In genomic region chr6:35719407-35719829, GRCh38 we compare ENCODE assay signal across 8 cellular contexts. TPM values are rescaled to one million over a fixed set of nuclear protein-coding genes. Genes with fewer than 3 reads are reported as not detected.
DNase-seq lines count a peak whose midpoint lies in the region; ATAC-seq and TF ChIP-seq lines count a peak whose summit lies in the region.

No MANE protein-coding gene starts in this region.

- no peak overlapping the region for H2BK5ac ChIP-seq in mesendoderm (ENCODE audit: low read length)

- no peak overlapping the region for H3K4me2 ChIP-seq in mesendoderm (ENCODE audit: low read length)

- no peak overlapping the region for H2BK120ac ChIP-seq in mesendoderm (ENCODE audit: low read depth, low read length)

- no peak overlapping the region for H2AK5ac ChIP-seq in mesendoderm (ENCODE audit: low read length)

- POLR2A ChIA-PET in AG04449 (lab: Yijun Ruan, JAX): interaction anchor here (0.6 kb wide), 1 partner anchor 17 kb away, joined by 4 read pairs; no protein-coding TSS in a partner anchor

- H3K79me2 ChIP-seq in mesendoderm (ENCODE audit: control insufficient read depth, insufficient read depth, low read length): no peaks in the 10 kb centered on the region

- H3K4me3 ChIP-seq in AG04449 (ENCODE audit: low read depth, low read length) (peak overlapping the region; percentile 44; the same call in 1 of the 2 replicates), mesendoderm (ENCODE audit: low read length) (no peak overlapping the region), WERI-Rb-1 (ENCODE audit: low read depth, low read length) (no peak overlapping the region)

- H3K36me3 ChIP-seq in mesendoderm (ENCODE audit: control insufficient read depth, insufficient read depth, low read length) (no peaks in the 10 kb centered on the region), WERI-Rb-1 (no peaks in the 10 kb centered on the region)

- WGBS in mesendoderm (ENCODE audit: extremely low coverage, insufficient coverage, low lambda C conversion rate): no CpG with 5 or more reads among the region's 5 CpGs

- ATAC-seq in GM21529 (IDR thresholded peaks at IDR 0.05; ENCODE audit: unreplicated experiment) (peak; percentile 21), SK-N-SH treated with all-trans-retinoic acid at 6 μM for 48 hours (no peak; the same call in 2 of the 3 replicates), sciatic nerve (no peak)

- no peak overlapping the region for H3K4ac ChIP-seq in mesendoderm (ENCODE audit: low read depth, low read length)

- H4K5ac ChIP-seq in mesendoderm (ENCODE audit: low read length): no peak overlapping the region

- no peak overlapping the region for H3K56ac ChIP-seq in mesendoderm (ENCODE audit: low read length)

- no peaks in the 10 kb centered on the region for H3K79me1 ChIP-seq in mesendoderm (ENCODE audit: low read length)

- H3K27ac ChIP-seq in VCaP (0 out of 2 replicates have a peak overlapping the region, but pooled peaks have one; percentile 14), mesendoderm (ENCODE audit: low read depth, low read length) (peak overlapping the region; percentile 55), WERI-Rb-1 (no peak overlapping the region)

- intact Hi-C loops in sciatic nerve (cut with DNase I): no loop called here

- TF ChIP-seq CTCF in AG04449 (IDR thresholded peaks at IDR 0.05; ENCODE audit: insufficient read depth, low read length, missing control alignments) (no peak), VCaP (conservative IDR thresholded peaks at IDR 0.05) (no peak), WERI-Rb-1 (IDR thresholded peaks at IDR 0.05; ENCODE audit: low read depth, low read length) (no peak)

- H4K8ac ChIP-seq in mesendoderm (ENCODE audit: low read depth, low read length): no peak overlapping the region

- no peak overlapping the region for H3K9ac ChIP-seq in mesendoderm (ENCODE audit: low read length)

- H3K18ac ChIP-seq in mesendoderm (ENCODE audit: low read length): peak overlapping the region; percentile 8

- H2BK15ac ChIP-seq in mesendoderm (replicated peaks; ENCODE audit: low read depth): no peak overlapping the region

- CTCF ChIA-PET in AG04449 (lab: Yijun Ruan, JAX): interaction anchor here (0.9 kb wide), 1 partner anchor 197 kb away, joined by 3 read pairs; no protein-coding TSS in a partner anchor

- H3K27me3 ChIP-seq in mesendoderm (ENCODE audit: insufficient read depth, low read length, poor library complexity): no peaks in the 10 kb centered on the region
- H3K27me3 ChIP-seq in WERI-Rb-1 (ENCODE audit: insufficient read depth, low read depth, severe bottlenecking): no peaks in the 10 kb centered on the region

- no peak overlapping the region for H3K23ac ChIP-seq in mesendoderm (ENCODE audit: low read length)

- DNase-seq in AG04449 (ENCODE audit: low read depth, low spot score) (no peak), mesendoderm (no peak), WERI-Rb-1 (no peak), sciatic nerve (ENCODE audit: low spot score) (no peak)
- no peak for DNase-seq in stimulated activated CD4-positive, alpha-beta T cell treated with anti-CD3 and anti-CD28 coated beads, Interleukin-4, amount 100 ng/mL, for 24 hours

- no peaks in the 10 kb centered on the region for H3K9me3 ChIP-seq in WERI-Rb-1 (ENCODE audit: severe bottlenecking)

- peaks cover 7% of the 10 kb centered on the region for H3K4me1 ChIP-seq in mesendoderm (ENCODE audit: control insufficient read depth, low read depth, low read length)

TF ChIP-seq in SK-N-SH treated with all-trans-retinoic acid at 6 μM for 48 hours, 23 proteins besides CTCF, POLR2A, EP300 and RAD21:
- TF ChIP-seq ZC3H10 (CRISPR knock-in tag; IDR thresholded peaks at IDR 0.05): no peak
- TF ChIP-seq, protein P1, sequence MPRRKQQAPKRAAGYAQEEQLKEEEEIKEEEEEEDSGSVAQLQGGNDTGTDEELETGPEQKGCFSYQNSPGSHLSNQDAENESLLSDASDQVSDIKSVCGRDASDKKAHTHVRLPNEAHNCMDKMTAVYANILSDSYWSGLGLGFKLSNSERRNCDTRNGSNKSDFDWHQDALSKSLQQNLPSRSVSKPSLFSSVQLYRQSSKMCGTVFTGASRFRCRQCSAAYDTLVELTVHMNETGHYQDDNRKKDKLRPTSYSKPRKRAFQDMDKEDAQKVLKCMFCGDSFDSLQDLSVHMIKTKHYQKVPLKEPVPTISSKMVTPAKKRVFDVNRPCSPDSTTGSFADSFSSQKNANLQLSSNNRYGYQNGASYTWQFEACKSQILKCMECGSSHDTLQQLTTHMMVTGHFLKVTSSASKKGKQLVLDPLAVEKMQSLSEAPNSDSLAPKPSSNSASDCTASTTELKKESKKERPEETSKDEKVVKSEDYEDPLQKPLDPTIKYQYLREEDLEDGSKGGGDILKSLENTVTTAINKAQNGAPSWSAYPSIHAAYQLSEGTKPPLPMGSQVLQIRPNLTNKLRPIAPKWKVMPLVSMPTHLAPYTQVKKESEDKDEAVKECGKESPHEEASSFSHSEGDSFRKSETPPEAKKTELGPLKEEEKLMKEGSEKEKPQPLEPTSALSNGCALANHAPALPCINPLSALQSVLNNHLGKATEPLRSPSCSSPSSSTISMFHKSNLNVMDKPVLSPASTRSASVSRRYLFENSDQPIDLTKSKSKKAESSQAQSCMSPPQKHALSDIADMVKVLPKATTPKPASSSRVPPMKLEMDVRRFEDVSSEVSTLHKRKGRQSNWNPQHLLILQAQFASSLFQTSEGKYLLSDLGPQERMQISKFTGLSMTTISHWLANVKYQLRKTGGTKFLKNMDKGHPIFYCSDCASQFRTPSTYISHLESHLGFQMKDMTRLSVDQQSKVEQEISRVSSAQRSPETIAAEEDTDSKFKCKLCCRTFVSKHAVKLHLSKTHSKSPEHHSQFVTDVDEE (CRISPR knock-in tag; IDR thresholded peaks at IDR 0.05): no peak
- TF ChIP-seq ZNF8 (CRISPR knock-in tag; IDR thresholded peaks at IDR 0.05): no peak
- no peak for TF ChIP-seq ZNF565 (CRISPR knock-in tag; conservative IDR thresholded peaks at IDR 0.05; ENCODE audit: low read depth)
- no peak for TF ChIP-seq ZFP3 (CRISPR knock-in tag; IDR thresholded peaks at IDR 0.05)
- no peak for TF ChIP-seq TOX (CRISPR knock-in tag; IDR thresholded peaks at IDR 0.05; ENCODE audit: borderline replicate concordance)
- TF ChIP-seq ISL1 (CRISPR knock-in tag; IDR thresholded peaks at IDR 0.05): no peak

RNA-seq across cellular contexts. Expression of gene ARMC12, which starts 17.4 kb away (rescaled TPM):
- polyA plus RNA-seq in mesendoderm (2013, experiment 1 of 2): 0.31 TPM
- polyA plus RNA-seq in mesendoderm (2013, experiment 2 of 2): 0.29 TPM
- total RNA-seq in sciatic nerve: 0.80 TPM

RNA-seq across cellular contexts. Expression of gene FKBP5, which starts 30.7 kb away (rescaled TPM):
- polyA plus RNA-seq in mesendoderm (2013, experiment 1 of 2): 38.7 TPM
- polyA plus RNA-seq in mesendoderm (2013, experiment 2 of 2): 38.4 TPM
- 23.6 TPM for total RNA-seq in sciatic nerve

RNA-seq across cellular contexts. Expression of gene CLPSL2, which starts 57.0 kb away (rescaled TPM):
- polyA plus RNA-seq in mesendoderm (2013, experiment 1 of 2): 1.7 TPM
- 1.6 TPM for polyA plus RNA-seq in mesendoderm (2013, experiment 2 of 2)
- not detected for total RNA-seq in sciatic nerve
